Comparison of ENCODE assay signal across 8 cellular contexts in the genomic region with DNA sequence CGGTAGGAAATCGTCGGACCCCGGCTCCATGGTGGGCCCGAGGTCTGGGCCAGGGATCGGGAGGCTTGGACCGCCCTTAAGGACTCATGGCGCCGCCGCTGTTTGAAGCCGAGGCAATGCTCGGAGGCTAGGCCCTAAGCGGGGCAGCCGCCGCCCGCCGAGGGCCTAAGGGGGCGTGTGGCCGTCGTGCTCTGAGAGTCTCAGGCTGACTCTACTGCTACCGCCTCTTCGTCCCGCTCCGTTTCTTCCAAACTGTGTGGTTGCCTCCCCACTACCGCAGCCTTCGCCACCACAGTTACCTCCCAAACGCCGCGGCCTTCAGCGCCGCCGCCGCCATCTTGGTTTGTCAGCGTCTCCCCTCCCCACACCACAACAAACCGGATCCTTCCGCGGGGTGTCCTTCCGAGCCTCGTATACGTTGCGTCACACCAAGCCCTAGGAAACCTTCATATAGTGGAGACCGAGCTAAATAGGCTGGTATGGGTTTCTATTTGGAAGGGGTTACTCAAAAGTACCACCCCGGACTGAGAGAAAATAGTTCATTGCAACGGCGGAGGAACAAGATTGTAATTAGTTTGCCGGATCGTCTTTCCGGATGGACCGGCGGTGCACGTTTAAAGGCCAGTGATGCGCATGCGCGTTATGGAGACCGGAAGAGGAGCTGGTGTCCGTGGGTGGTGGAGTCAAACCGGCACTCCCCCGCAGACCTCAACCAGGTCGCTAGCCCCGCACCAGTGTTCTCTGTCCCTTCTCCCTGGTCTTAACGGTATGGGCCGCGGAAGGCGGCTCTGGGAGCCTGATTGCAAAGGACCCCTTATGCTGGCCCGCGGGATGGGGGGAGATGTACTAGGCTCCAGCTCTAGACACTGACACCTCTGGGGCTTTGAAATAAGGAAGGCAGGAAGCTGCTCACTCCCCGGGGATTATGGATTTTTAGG.
DNase-seq lines count a peak whose midpoint lies in the region; ATAC-seq and TF ChIP-seq lines count a peak whose summit lies in the region.

A gene (minus strand): TSS at position 348 of the 938 bp plus-strand sequence. CDS start 318 bp downstream, at position 30.

- H3K4me3 Mint-ChIP-seq in central memory CD8-positive, alpha-beta T cell = peak within 1 kb of the TSS; percentile 97

- peak; percentile 79 for ATAC-seq in GM18909 (IDR thresholded peaks at IDR 0.05; ENCODE audit: poor library complexity, unreplicated experiment)
- peak; percentile 63 for ATAC-seq in HG03196 (IDR thresholded peaks at IDR 0.05; ENCODE audit: unreplicated experiment)
- peak; percentile 72 for ATAC-seq in central memory CD8-positive, alpha-beta T cell (replicated peaks; ENCODE audit: extremely low read depth, poor library complexity, severe bottlenecking)

- H3K4me3 ChIP-seq in AG04449 (ENCODE audit: low read depth, low read length) = peak within 1 kb of the TSS; percentile 73

- H3K27ac Mint-ChIP-seq in central memory CD8-positive, alpha-beta T cell (ENCODE audit: low read depth) = peak within 1 kb of the TSS; percentile 98

- DNase-seq in AG04449 (ENCODE audit: low read depth, low spot score) (peak; percentile 34), NCI-H446 (lab: John Stamatoyannopoulos, UW) (peak; percentile 83 to 92), islet precursor cell (peak; percentile 95)
- DNase-seq in activated CD4-positive, CD25-positive, alpha-beta regulatory T cell treated with anti-CD3 and anti-CD28 coated beads, Interleukin-2, amount 50 U/mL, for 16 hours (ENCODE audit: low read depth, low spot score) = peak; percentile 72
- DNase-seq in central memory CD8-positive, alpha-beta T cell (ENCODE audit: low spot score in 2 of 2) = peak; percentile 66 to 79
- peak; percentile 80 to 85 (median 81) for DNase-seq in stimulated activated CD4-positive, alpha-beta T cell treated with anti-CD3 and anti-CD28 coated beads, Interleukin-12 subunit alpha, Interleukin-12 subunit beta, amount 100 ng/mL, for 48 hours (ENCODE audit: low read depth in 2 of 3, low spot score in 1 of 3)

- CTCF ChIA-PET in AG04449 (lab: Yijun Ruan, JAX) = interaction anchor here (0.9 kb wide), 1 partner anchor 8 kb away, joined by 3 read pairs; no protein-coding TSS in a partner anchor

- peaks cover 26% of the 10 kb centered on the region for H3K4me1 Mint-ChIP-seq in central memory CD8-positive, alpha-beta T cell

- peaks cover 18% of the 10 kb centered on the region for H3K36me3 Mint-ChIP-seq in central memory CD8-positive, alpha-beta T cell (ENCODE audit: insufficient read depth)

- H3K9me3 Mint-ChIP-seq in central memory CD8-positive, alpha-beta T cell = no peaks in the 10 kb centered on the region

- POLR2A ChIA-PET in AG04449 (lab: Yijun Ruan, JAX) = interaction anchor here (0.6 to 1.0 kb wide), 5 partner anchors 12 to 198 kb away, joined by 3 read pairs; a partner anchor contains a TSS

- TF ChIP-seq CTCF in AG04449 (IDR thresholded peaks at IDR 0.05; ENCODE audit: insufficient read depth, low read length, missing control alignments) = no peak

- no peaks in the 10 kb centered on the region for H3K27me3 Mint-ChIP-seq in central memory CD8-positive, alpha-beta T cell

Comparison
In these comparisons a context has a peak if more than half of its experiments do, and no peak if none do; other contexts are left out.
1. Peak in every context shown above with its lines: DNase-seq, ATAC-seq and H3K4me3 ChIP-seq.
2. DNase-seq: peak in every context shown above with its lines; median percentile 95 in islet precursor cell; 88 in NCI-H446; 81 in stimulated activated CD4-positive, alpha-beta T cell treated with anti-CD3 and anti-CD28 coated beads, Interleukin-12 subunit alpha, Interleukin-12 subunit beta, amount 100 ng/mL, for 48 hours; 72 in central memory CD8-positive, alpha-beta T cell; 72 in activated CD4-positive, CD25-positive, alpha-beta regulatory T cell treated with anti-CD3 and anti-CD28 coated beads, Interleukin-2, amount 50 U/mL, for 16 hours; 34 in AG04449.